Comparison of ENCODE assay signal across 29 cellular contexts in genomic region chr10:64619068-64619467, GRCh38.
"Had no signal": no experiment of that assay in that cellular context is flagged by ENCODE, and none has a peak within 500 bp of the region (broad histone marks: within the 10 kb centered on the region; RNA-seq: fewer than 3 reads in every experiment).

No MANE protein-coding gene starts in this region.

- H3K36me3 ChIP-seq: esophagus squamous epithelium, heart right ventricle, tibial nerve had no signal

- H3K9ac ChIP-seq: parathyroid adenoma had no signal

- H3K36me3 Mint-ChIP-seq: activated naive CD4-positive, alpha-beta T cell treated with anti-CD3 and anti-CD28 coated beads, Interleukin-2, amount 50 U/mL, for 72 hours; naive thymus-derived CD4-positive, alpha-beta T cell had no signal

- H3K4me1 ChIP-seq: esophagus squamous epithelium, heart right ventricle, parathyroid adenoma, psoas muscle, tibial nerve had no signal

- H3K27me3 ChIP-seq: esophagus squamous epithelium, tibial nerve had no signal

- H3K27me3 Mint-ChIP-seq: central memory CD8-positive, alpha-beta T cell; dendritic cell treated with granulocyte-macrophage colony-stimulating factor and Interleukin-4, amounts not matched to agents 40 ng/mL and 50 ng/mL, for 4 days; naive thymus-derived CD4-positive, alpha-beta T cell had no signal

- H2AFZ ChIP-seq: parathyroid adenoma had no signal

- FAIRE-seq: bronchial epithelial cell, endometrium, keratinocyte had no signal

- DNase-seq: activated CD4-positive, alpha-beta T cell treated with anti-CD3 and anti-CD28 coated beads for 4 hours; activated CD4-positive, alpha-beta T cell treated with anti-CD3 and anti-CD28 coated beads, Interleukin-2, amount 50 U/mL, for 4 hours; activated naive CD4-positive, alpha-beta T cell; activated T-cell treated with anti-CD3 and anti-CD28 coated beads for 4 hours; activated T-cell treated with anti-CD3 and anti-CD28 coated beads, Interleukin-2, amount 50 U/mL, for 72 hours; anterior cingulate cortex; esophagus squamous epithelium; foreskin melanocyte; heart right ventricle; left cardiac atrium; midbrain; naive thymus-derived CD4-positive, alpha-beta T cell; nucleus accumbens; psoas muscle; stimulated activated CD4-positive, alpha-beta T cell treated with anti-CD3 and anti-CD28 coated beads, Interleukin-15, amount 100 ng/mL, for 24 hours; stimulated activated CD4-positive, alpha-beta T cell treated with anti-CD3 and anti-CD28 coated beads, Interleukin-2, amount 100 ng/mL, for 24 hours; stimulated activated naive CD4-positive, alpha-beta T cell; T-helper 1 cell had no signal

- H3K4me1 Mint-ChIP-seq: central memory CD8-positive, alpha-beta T cell; naive thymus-derived CD4-positive, alpha-beta T cell had no signal

- ATAC-seq: activated naive CD4-positive, alpha-beta T cell treated with anti-CD3 and anti-CD28 coated beads, Interleukin-2, amount 50 U/mL, for 72 hours; activated T-cell treated with anti-CD3 and anti-CD28 coated beads, Interleukin-2, amount 50 U/mL, for 72 hours; heart right ventricle; left cardiac atrium; naive thymus-derived CD4-positive, alpha-beta T cell; psoas muscle had no signal

- H3K27ac Mint-ChIP-seq: activated naive CD4-positive, alpha-beta T cell treated with anti-CD3 and anti-CD28 coated beads, Interleukin-2, amount 50 U/mL, for 72 hours; activated T-cell treated with anti-CD3 and anti-CD28 coated beads, Interleukin-2, amount 50 U/mL, for 72 hours; dendritic cell treated with granulocyte-macrophage colony-stimulating factor and Interleukin-4, amounts not matched to agents 40 ng/mL and 50 ng/mL, for 4 days; naive thymus-derived CD4-positive, alpha-beta T cell; T-helper 2 cell treated with Interferon-gamma antibody and Interleukin-4, amounts not matched to agents 5 μg/mL and 100 μg/mL, for 36 hours had no signal

- H3K4me3 Mint-ChIP-seq: activated T-cell treated with anti-CD3 and anti-CD28 coated beads, Interleukin-2, amount 50 U/mL, for 72 hours; central memory CD8-positive, alpha-beta T cell; dendritic cell treated with granulocyte-macrophage colony-stimulating factor and Interleukin-4, amounts not matched to agents 40 ng/mL and 50 ng/mL, for 4 days; naive thymus-derived CD4-positive, alpha-beta T cell; T-helper 2 cell treated with Interferon-gamma antibody and Interleukin-4, amounts not matched to agents 5 μg/mL and 100 μg/mL, for 36 hours had no signal

- H3K79me2 ChIP-seq: parathyroid adenoma had no signal

- H3K4me3 ChIP-seq: esophagus squamous epithelium, heart right ventricle, psoas muscle, smooth muscle cell, tibial nerve had no signal

- H3K27ac ChIP-seq: epithelial cell of prostate, esophagus squamous epithelium, heart right ventricle, parathyroid adenoma, psoas muscle, tibial nerve had no signal

- H3K9me3 Mint-ChIP-seq: activated T-cell treated with anti-CD3 and anti-CD28 coated beads, Interleukin-2, amount 50 U/mL, for 72 hours; dendritic cell treated with granulocyte-macrophage colony-stimulating factor and Interleukin-4, amounts not matched to agents 40 ng/mL and 50 ng/mL, for 4 days had no signal

- H3K9me3 ChIP-seq: psoas muscle, tibial nerve had no signal

- H3K4me2 ChIP-seq: smooth muscle cell had no signal
